8 cellular contexts compared by ENCODE assay signal in the genomic region with DNA sequence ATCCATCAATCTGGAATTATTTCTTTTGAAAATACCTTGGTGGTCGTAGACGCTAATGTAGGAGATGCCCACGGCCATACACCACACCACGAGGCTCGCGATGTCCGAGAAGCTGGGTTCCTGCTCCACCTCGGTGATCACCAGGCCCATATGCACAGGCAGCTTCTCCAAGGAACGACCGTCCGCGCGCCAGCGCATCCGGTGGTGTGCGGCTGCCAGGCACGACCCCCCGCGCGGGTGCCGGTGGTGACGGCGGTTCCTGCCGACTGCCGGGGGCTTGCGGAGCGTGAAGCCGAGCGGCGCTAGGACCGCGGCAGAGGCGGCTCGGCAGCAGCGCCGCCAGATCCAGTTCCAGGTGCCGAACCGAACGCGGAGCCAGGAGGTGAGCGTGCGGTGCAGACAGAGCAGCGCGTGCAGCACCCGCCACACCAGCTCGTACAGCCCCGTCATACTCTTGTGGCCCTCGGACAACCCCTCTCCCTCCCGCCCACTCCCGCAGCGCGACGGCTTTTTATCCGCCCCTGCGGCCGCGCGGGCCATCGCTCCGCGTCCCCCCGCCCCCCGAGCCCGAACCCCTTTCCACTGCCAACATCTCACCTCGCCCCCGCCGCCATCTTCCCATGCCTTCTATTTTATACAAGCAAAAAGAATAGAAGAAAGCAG. TPM values are rescaled to one million over a fixed set of nuclear protein-coding genes. Genes with fewer than 3 reads are reported as not detected.
DNase-seq lines count a peak whose midpoint lies in the region; ATAC-seq and TF ChIP-seq lines count a peak whose summit lies in the region.
"Not testable (repeated sequence)": the region's sequence is repeated elsewhere in the genome, so short reads cannot be mapped to it uniquely, and the experiment has no call there.

No MANE protein-coding gene starts in this region.

- not testable (repeated sequence) for H3K27me3 ChIP-seq in iPS-20b (ENCODE audit: insufficient read depth, low read length); aorta (ENCODE audit: control insufficient read depth in 1 of 2, insufficient read depth in 2 of 2, low read length in 1 of 2)

- H3K4me1 ChIP-seq in iPS-20b (ENCODE audit: insufficient read depth, low read length); aorta (ENCODE audit: control insufficient read depth in 1 of 2, insufficient read depth in 2 of 2, low read length in 2 of 2): not testable (repeated sequence)

- H3K36me3 Mint-ChIP-seq in activated T-cell treated with anti-CD3 and anti-CD28 coated beads, Interleukin-2, amount 50 U/mL, for 24 hours (ENCODE audit: low read depth); progenitor cell of endocrine pancreas (ENCODE audit: insufficient read depth): not testable (repeated sequence)

- DNase-seq in NCI-H748 (lab: John Stamatoyannopoulos, UW; ENCODE audit: unreplicated experiment) (peak; percentile 40), ecto neural progenitor cell (ENCODE audit: low spot score) (peak; percentile 47)
- peak; percentile 47 for DNase-seq in activated T-cell treated with anti-CD3 and anti-CD28 coated beads, Interleukin-2, amount 50 U/mL, for 24 hours
- DNase-seq in progenitor cell of endocrine pancreas (ENCODE audit: low spot score, unreplicated experiment); aorta: not testable (repeated sequence)

- not testable (repeated sequence) for TF ChIP-seq CTCF in progenitor cell of endocrine pancreas (IDR thresholded peaks at IDR 0.05; ENCODE audit: unreplicated experiment)

- peak overlapping the region; percentile 70 for H3K4me3 Mint-ChIP-seq in activated T-cell treated with anti-CD3 and anti-CD28 coated beads, Interleukin-2, amount 50 U/mL, for 24 hours
- peak overlapping the region; percentile 75 for H3K4me3 Mint-ChIP-seq in progenitor cell of endocrine pancreas (ENCODE audit: low read depth)

- not testable (repeated sequence) for H3K27ac ChIP-seq in iPS-20b (ENCODE audit: low read length); aorta (ENCODE audit: low read depth in 1 of 2, low read length in 2 of 2)

- H3K9me3 Mint-ChIP-seq in activated T-cell treated with anti-CD3 and anti-CD28 coated beads, Interleukin-2, amount 50 U/mL, for 24 hours: not testable (repeated sequence)
- H3K9me3 Mint-ChIP-seq in progenitor cell of endocrine pancreas (ENCODE audit: low read depth): peaks cover 10% of the 10 kb centered on the region

- not testable (repeated sequence) for H3K9me3 ChIP-seq in iPS-20b (ENCODE audit: insufficient read depth, low read depth, low read length); aorta (ENCODE audit: control insufficient read depth, low read length)

- 2 to 23% methylated on average over 36 to 47 of the region's 67 CpGs for WGBS in aorta, 2 donors

- H3K4me3 ChIP-seq in iPS-20b (ENCODE audit: low read length): peak overlapping the region; percentile 67
- H3K4me3 ChIP-seq in aorta (ENCODE audit: low read length in 2 of 2): not testable (repeated sequence)

- H3K27me3 Mint-ChIP-seq in activated T-cell treated with anti-CD3 and anti-CD28 coated beads, Interleukin-2, amount 50 U/mL, for 24 hours: peaks cover 26% of the 10 kb centered on the region
- H3K27me3 Mint-ChIP-seq in progenitor cell of endocrine pancreas: peaks cover 24% of the 10 kb centered on the region

- intact Hi-C loops in aorta (cut with DNase I): not testable (repeated sequence)

- peaks cover 10% of the 10 kb centered on the region for H3K4me1 Mint-ChIP-seq in activated T-cell treated with anti-CD3 and anti-CD28 coated beads, Interleukin-2, amount 50 U/mL, for 24 hours (ENCODE audit: low read depth)
- not testable (repeated sequence) for H3K4me1 Mint-ChIP-seq in progenitor cell of endocrine pancreas (ENCODE audit: low read depth)

- H3K9ac ChIP-seq in iPS-20b (ENCODE audit: low read depth, low read length): peak overlapping the region; percentile 50; the same call in 1 of the 2 replicates

- H3K36me3 ChIP-seq in iPS-20b (ENCODE audit: insufficient read depth, low read depth, low read length); aorta (ENCODE audit: control insufficient read depth in 1 of 2, insufficient read depth in 2 of 2, low read length in 1 of 2): not testable (repeated sequence)

- peak overlapping the region; percentile 8 for H3K27ac Mint-ChIP-seq in activated T-cell treated with anti-CD3 and anti-CD28 coated beads, Interleukin-2, amount 50 U/mL, for 24 hours
- peak overlapping the region; percentile 56 for H3K27ac Mint-ChIP-seq in progenitor cell of endocrine pancreas

- ATAC-seq in GM18511 (IDR thresholded peaks at IDR 0.05; ENCODE audit: unreplicated experiment) (peak; percentile 68), HG02970 (IDR thresholded peaks at IDR 0.05; ENCODE audit: low FRiP score, unreplicated experiment) (peak; percentile 52), aorta (ENCODE audit: low FRiP score) (peak; percentile 50)

RNA-seq across cellular contexts. Expression of a gene that starts 30.1 kb away (rescaled TPM):
- total RNA-seq in progenitor cell of endocrine pancreas (6.0 and 6.1 TPM in 2 replicates), aorta (10 to 100 TPM in 1 of 2 donors, 1 to 10 TPM in 1; 8.8 to 12.6 TPM)
- 1 to 10 TPM; 1.1 to 3.3 TPM for polyA plus RNA-seq in aorta

RNA-seq across cellular contexts. Expression of a gene that starts 47.8 kb away (rescaled TPM):
- total RNA-seq in progenitor cell of endocrine pancreas (76.8 and 77.7 TPM in 2 replicates), aorta (10 to 100 TPM; 51.5 to 59.0 TPM)
- polyA plus RNA-seq in aorta: 100 to 1,000 TPM in 1 of 2 donors, 10 to 100 TPM in 1; 37.4 to 115 TPM
